ENCODE assay signal across 28 cellular contexts in genomic region chr19:19711934-19712828, GRCh38. TPM values are rescaled to one million over a fixed set of nuclear protein-coding genes. Genes with fewer than 3 reads are reported as not detected.
DNase-seq lines count a peak whose midpoint lies in the region; ATAC-seq, FAIRE-seq and TF ChIP-seq lines count a peak whose summit lies in the region.
"Had no signal": no experiment of that assay in that cellular context is flagged by ENCODE, and none has a peak within 500 bp of the region (broad histone marks: within the 10 kb centered on the region; RNA-seq: fewer than 3 reads in every experiment).

No MANE protein-coding gene starts in this region.

- H3K36me3 ChIP-seq in PC-3 (ENCODE audit: low read depth, low read length), result peaks cover 95% of the 10 kb centered on the region
- no peaks in the 10 kb centered on the region for H3K36me3 ChIP-seq in uterus
- peaks cover 11 to 78% (median 12%) of the 10 kb centered on the region in 3 donors for H3K36me3 ChIP-seq in esophagus squamous epithelium

- no peaks in the 10 kb centered on the region for H3K9me2 ChIP-seq in PC-3 (replicated peaks; ENCODE audit: low read length)

- H3K4me3 Mint-ChIP-seq in endothelial cell (ENCODE audit: unreplicated experiment), result peak overlapping the region; percentile 82
- no peak overlapping the region for H3K4me3 Mint-ChIP-seq in progenitor cell of endocrine pancreas (ENCODE audit: low read depth)
- H3K4me3 Mint-ChIP-seq: activated CD4-positive, alpha-beta T cell treated with anti-CD3 and anti-CD28 coated beads, Interleukin-2, amount 10 ng/mL, durations not matched to agents 7 days and 5 days; central memory CD8-positive, alpha-beta T cell; mesothelial cell of epicardium; natural killer cell; stimulated activated memory B cell treated with anti-CD40 and anti-IgM and Interleukin-4, amounts not matched to agents 10 μg/mL and 1 μg/mL and 100 μg/mL, for 72 hours; T-helper 2 cell treated with Interferon-gamma antibody and Interleukin-4, amounts not matched to agents 5 μg/mL and 100 μg/mL, for 36 hours had no signal

- H3K4me3 ChIP-seq in PC-3 (ENCODE audit: low read length) (peak overlapping the region; percentile 30; the same call in 1 of the 2 replicates), uterus (no peak overlapping the region), esophagus squamous epithelium (peak overlapping the region in 1 of 4 donors; percentile 9)
- H3K4me3 ChIP-seq: dorsolateral prefrontal cortex, heart right ventricle, vagina had no signal

- no peak overlapping the region for H3K4me2 ChIP-seq in PC-3 (ENCODE audit: low read length)

- no peak overlapping the region for H2AFZ ChIP-seq in PC-3 (ENCODE audit: low read length)

- DNase-seq in Caki2 (ENCODE audit: low read depth) (peak; percentile 25), PC-3 (no peak), endothelial cell (ENCODE audit: low spot score) (no peak), progenitor cell of endocrine pancreas (ENCODE audit: low spot score, unreplicated experiment) (no peak), GM12891 (ENCODE audit: insufficient read length, low spot score) (no peak), HT-29 (ENCODE audit: low spot score) (no peak), uterus (no peak), esophagus squamous epithelium (lab: John Stamatoyannopoulos, UW) (no peak)
- DNase-seq: activated CD4-positive, alpha-beta T cell treated with anti-CD3 and anti-CD28 coated beads, Interleukin-2, amount 10 ng/mL, durations not matched to agents 7 days and 5 days; activated naive CD4-positive, alpha-beta T cell treated with anti-CD3 and anti-CD28 coated beads, Interleukin-2, amount 50 U/mL, for 16 hours; dorsolateral prefrontal cortex; heart right ventricle; natural killer cell; NCI-H1105; NCI-H2029; NCI-H526 treated with DMSO at 0.1 percent for 48 hours; retina; spleen; stimulated activated CD4-positive, alpha-beta T cell treated with anti-CD3 and anti-CD28 coated beads, Interleukin-4, amount 100 ng/mL, for 1 hour had no signal

- FAIRE-seq in GM12891 (lab: Jason Lieb, UNC), result no peak
- FAIRE-seq: D721Med had no signal

- ATAC-seq in PC-3, result no peak
- ATAC-seq: heart right ventricle; natural killer cell; SK-N-SH treated with all-trans-retinoic acid at 6 μM for 48 hours; stimulated activated memory B cell treated with anti-CD40 and anti-IgM and Interleukin-4, amounts not matched to agents 10 μg/mL and 1 μg/mL and 100 μg/mL, for 72 hours had no signal

- H3K4me1 Mint-ChIP-seq in endothelial cell (ENCODE audit: unreplicated experiment) (no peaks in the 10 kb centered on the region), progenitor cell of endocrine pancreas (ENCODE audit: low read depth) (no peaks in the 10 kb centered on the region)
- H3K4me1 Mint-ChIP-seq: activated CD4-positive, alpha-beta T cell treated with anti-CD3 and anti-CD28 coated beads, Interleukin-2, amount 10 ng/mL, durations not matched to agents 7 days and 5 days; central memory CD8-positive, alpha-beta T cell; mesothelial cell of epicardium; stimulated activated memory B cell treated with anti-CD40 and anti-IgM and Interleukin-4, amounts not matched to agents 10 μg/mL and 1 μg/mL and 100 μg/mL, for 72 hours had no signal

- H3K27me3 Mint-ChIP-seq in endothelial cell (ENCODE audit: unreplicated experiment) (peaks cover 8% of the 10 kb centered on the region), progenitor cell of endocrine pancreas (no peaks in the 10 kb centered on the region)
- H3K27me3 Mint-ChIP-seq: activated CD4-positive, alpha-beta T cell treated with anti-CD3 and anti-CD28 coated beads, Interleukin-2, amount 10 ng/mL, durations not matched to agents 7 days and 5 days; central memory CD8-positive, alpha-beta T cell; stimulated activated memory B cell treated with anti-CD40 and anti-IgM and Interleukin-4, amounts not matched to agents 10 μg/mL and 1 μg/mL and 100 μg/mL, for 72 hours had no signal

- no peak overlapping the region for H3K27ac Mint-ChIP-seq in endothelial cell (ENCODE audit: unreplicated experiment)
- peak overlapping the region; percentile 92 for H3K27ac Mint-ChIP-seq in progenitor cell of endocrine pancreas
- H3K27ac Mint-ChIP-seq: activated CD4-positive, alpha-beta T cell treated with anti-CD3 and anti-CD28 coated beads, Interleukin-2, amount 10 ng/mL, durations not matched to agents 7 days and 5 days; mesothelial cell of epicardium; stimulated activated memory B cell treated with anti-CD40 and anti-IgM and Interleukin-4, amounts not matched to agents 10 μg/mL and 1 μg/mL and 100 μg/mL, for 72 hours; T-helper 2 cell treated with Interferon-gamma antibody and Interleukin-4, amounts not matched to agents 5 μg/mL and 100 μg/mL, for 36 hours had no signal

- H3K27me3 ChIP-seq in PC-3 (ENCODE audit: low read length), result no peaks in the 10 kb centered on the region
- no peaks in the 10 kb centered on the region for H3K27me3 ChIP-seq in uterus
- H3K27me3 ChIP-seq in esophagus squamous epithelium, result no peaks in the 10 kb centered on the region
- H3K27me3 ChIP-seq: ascending aorta, dorsolateral prefrontal cortex, heart right ventricle, spleen, vagina had no signal

- H3K9me3 ChIP-seq in PC-3 (ENCODE audit: low read length) (peaks cover 82% of the 10 kb centered on the region), uterus (peaks cover 0 to 95% of the 10 kb centered on the region in 2 donors), esophagus squamous epithelium (peaks cover 36 to 100% (median 100%) of the 10 kb centered on the region in 3 donors)

- POLR2A ChIA-PET in PC-3 (lab: Charles Lee; ENCODE audit: unreplicated experiment), result no interaction called here

- 94 to 95% methylated on average over 10 of the region's 10 CpGs for WGBS in esophagus squamous epithelium, 2 donors

- H4K20me1 ChIP-seq in PC-3 (ENCODE audit: low read length), result no peaks in the 10 kb centered on the region

- CTCF ChIA-PET in PC-3 (lab: Charles Lee), result no interaction called here

- no peaks in the 10 kb centered on the region for H3F3A ChIP-seq in PC-3 (ENCODE audit: low read length, unreplicated experiment)

- H3K79me2 ChIP-seq in PC-3 (ENCODE audit: low read length), result peaks cover 5% of the 10 kb centered on the region

- peaks cover 92% of the 10 kb centered on the region for H3K36me3 Mint-ChIP-seq in endothelial cell (ENCODE audit: low read depth, unreplicated experiment)
- H3K36me3 Mint-ChIP-seq in progenitor cell of endocrine pancreas (ENCODE audit: insufficient read depth), result peaks cover 92% of the 10 kb centered on the region

- H3K9me3 Mint-ChIP-seq in endothelial cell (ENCODE audit: unreplicated experiment) (peaks cover 47% of the 10 kb centered on the region), progenitor cell of endocrine pancreas (ENCODE audit: low read depth) (peaks cover 55% of the 10 kb centered on the region)

- TF ChIP-seq POLR2A in GM12891 (IDR thresholded peaks at IDR 0.05; ENCODE audit: low read depth, low read length) (no peak), uterus (IDR thresholded peaks at IDR 0.05) (no peak), esophagus squamous epithelium (IDR thresholded peaks at IDR 0.05) (no peak)

- intact Hi-C loops in PC-3 (cut with micrococcal nuclease), result no loop called here
- intact Hi-C loops in uterus (cut with DNase I; ENCODE audit: low total_unique reads), result no loop called here
- intact Hi-C loops in esophagus squamous epithelium (cut with DNase I), result no loop called here

- H3K27ac ChIP-seq in PC-3 (ENCODE audit: low read length), result no peak overlapping the region
- no peak overlapping the region for H3K27ac ChIP-seq in uterus
- H3K27ac ChIP-seq in esophagus squamous epithelium, result no peak overlapping the region
- H3K27ac ChIP-seq: ascending aorta, C4-2B, dorsolateral prefrontal cortex, heart right ventricle, spleen, vagina had no signal

- H3K9ac ChIP-seq in PC-3 (ENCODE audit: low read length), result no peak overlapping the region

- BruUV-seq in PC-3 (replicated peaks; lab: Mats Ljungman, UMichigan), result TSS peak; percentile 9

- H3K4me1 ChIP-seq in PC-3 (ENCODE audit: insufficient read depth, low read length) (no peaks in the 10 kb centered on the region), uterus (no peaks in the 10 kb centered on the region), esophagus squamous epithelium (no peaks in the 10 kb centered on the region)
- H3K4me1 ChIP-seq: ascending aorta, heart right ventricle, spleen, vagina had no signal

- no peak for TF ChIP-seq CTCF in PC-3 (conservative IDR thresholded peaks at IDR 0.05; ENCODE audit: low read depth, low read length)
- TF ChIP-seq CTCF in endothelial cell (IDR thresholded peaks at IDR 0.05; ENCODE audit: unreplicated experiment), result no peak
- no peak for TF ChIP-seq CTCF in progenitor cell of endocrine pancreas (IDR thresholded peaks at IDR 0.05; ENCODE audit: unreplicated experiment)
- no peak for TF ChIP-seq CTCF in uterus (IDR thresholded peaks at IDR 0.05)
- TF ChIP-seq CTCF in esophagus squamous epithelium (IDR thresholded peaks at IDR 0.05), result no peak

- in situ Hi-C loops in Caki2 (cut with HindIII; ENCODE audit: low pct_unique_long_range_greater_than_20kb, low sequenced_read_pairs), result no loop called here

TF ChIP-seq in GM12891, 5 proteins besides CTCF, POLR2A, EP300 and RAD21 (continues in another document):
- TF ChIP-seq SPI1 (IDR thresholded peaks at IDR 0.05; ENCODE audit: low read depth, low read length) (no peak), POU2F2 (IDR thresholded peaks at IDR 0.05; ENCODE audit: low read depth, low read length) (no peak)

RNA-seq across cellular contexts. Expression of gene ZNF14, which starts 20.7 kb away (rescaled TPM):
- total RNA-seq in Caki2 (2014; rRNA removed; shearing (Covaris generic); ENCODE audit: low replicate concordance), result 3.3 and 5.5 TPM in 2 replicates
- total RNA-seq in PC-3 (2014; rRNA removed) (2.4 and 3.0 TPM in 2 replicates), endothelial cell (ENCODE audit: unreplicated experiment) (6.8 TPM), progenitor cell of endocrine pancreas (10.5 and 12.4 TPM in 2 replicates), uterus (10 to 100 TPM in 3 of 4 donors, 1 to 10 TPM in 1; 5.6 to 29.1 (median 20.4) TPM), esophagus squamous epithelium (1 to 10 TPM; 1.9 to 6.3 (median 2.1) TPM)
- 1.5 TPM for polyA plus RNA-seq in GM12891 (2012; ENCODE audit: low read depth, missing spikeins)
- 0.26 and 0.38 TPM in 2 replicates for total RNA-seq in HT-29 (2014; rRNA removed; shearing (Covaris generic))

RNA-seq across cellular contexts. Expression of gene ZNF101, which starts 43.5 kb away (rescaled TPM):
- 2.3 and 5.3 TPM in 2 replicates for total RNA-seq in Caki2 (2014; rRNA removed; shearing (Covaris generic); ENCODE audit: low replicate concordance)
- total RNA-seq in PC-3 (2014; rRNA removed) (11.0 and 11.3 TPM in 2 replicates), endothelial cell (ENCODE audit: unreplicated experiment) (29.5 TPM), progenitor cell of endocrine pancreas (15.3 and 15.6 TPM in 2 replicates), uterus (10 to 100 TPM in 1 of 4 donors, 1 to 10 TPM in 3; 1.5 to 12.3 (median 9.9) TPM), esophagus squamous epithelium (1 to 10 TPM; 5.5 to 8.2 (median 6.5) TPM)
- 8.1 TPM for polyA plus RNA-seq in GM12891 (2012; ENCODE audit: low read depth, missing spikeins)
- total RNA-seq in HT-29 (2014; rRNA removed; shearing (Covaris generic)), result 2.0 and 4.6 TPM in 2 replicates

RNA-seq across cellular contexts. Expression of gene ATP13A1, which starts 48.7 kb away (rescaled TPM):
- 24.3 and 71.6 TPM in 2 replicates for total RNA-seq in Caki2 (2014; rRNA removed; shearing (Covaris generic); ENCODE audit: low replicate concordance)
- total RNA-seq in PC-3 (2014; rRNA removed) (48.5 and 58.2 TPM in 2 replicates), endothelial cell (ENCODE audit: unreplicated experiment) (56.7 TPM), progenitor cell of endocrine pancreas (81.1 and 87.1 TPM in 2 replicates), uterus (100 to 1,000 TPM in 1 of 4 donors, 10 to 100 TPM in 3; 17.4 to 130 (median 56.9) TPM), esophagus squamous epithelium (100 to 1,000 TPM in 3 of 4 donors, 10 to 100 TPM in 1; 79.7 to 257 (median 153) TPM)
- polyA plus RNA-seq in GM12891 (2012; ENCODE audit: low read depth, missing spikeins), result 35.8 TPM
- 38.8 and 42.0 TPM in 2 replicates for total RNA-seq in HT-29 (2014; rRNA removed; shearing (Covaris generic))
